Comparison of ENCODE assay signal across 8 cellular contexts in genomic region chr20:58306421-58307261, GRCh38. TPM values are rescaled to one million over a fixed set of nuclear protein-coding genes. Genes with fewer than 3 reads are reported as not detected.
DNase-seq lines count a peak whose midpoint lies in the region; ATAC-seq and TF ChIP-seq lines count a peak whose summit lies in the region.

No MANE protein-coding gene starts in this region.

- H3K9me3 Mint-ChIP-seq in Calu3 (ENCODE audit: low read depth, unreplicated experiment) (no peaks in the 10 kb centered on the region), type B pancreatic cell (no peaks in the 10 kb centered on the region)
- no peaks in the 10 kb centered on the region for H3K9me3 Mint-ChIP-seq in activated naive CD4-positive, alpha-beta T cell treated with anti-CD3 and anti-CD28 coated beads for 36 hours

- peaks cover 86% of the 10 kb centered on the region for H3K79me2 ChIP-seq in SK-N-SH (ENCODE audit: insufficient read depth)

- BruUV-seq in Calu3 (replicated peaks; lab: Mats Ljungman, UMichigan) = no TSS peak

- CTCF ChIA-PET in Calu3 (lab: Charles Lee) (interaction anchor here (0.7 to 2.3 kb wide), 3 partner anchors 10 to 82 kb away, joined by 3 to 8 read pairs (median 4); partner anchors contain the start of gene VAPB), SK-N-SH (lab: Yijun Ruan, JAX) (interaction anchor here (0.5 kb wide), 1 partner anchor 925 kb away, joined by 3 read pairs; no protein-coding TSS in a partner anchor)
- CTCF ChIA-PET in activated naive CD4-positive, alpha-beta T cell treated with anti-CD3 and anti-CD28 coated beads for 36 hours (lab: Charles Lee) = interaction anchor here (0.9 to 2.2 kb wide), 2 partner anchors 10 to 141 kb away, joined by 3 to 7 read pairs; no protein-coding TSS in a partner anchor

- H3K27ac ChIP-seq in SK-N-SH (ENCODE audit: low read depth in 2 of 2, low read length in 1 of 2) (peak overlapping the region in 1 of 2 experiments; percentile 38; a peak in 2 of 4 replicates), mesenchymal stem cell (ENCODE audit: low read length, poor library complexity, severe bottlenecking) (peak overlapping the region; percentile 45)

- H2AFZ ChIP-seq in SK-N-SH (ENCODE audit: low read depth) = no peak overlapping the region
- no peak overlapping the region for H2AFZ ChIP-seq in mesenchymal stem cell (ENCODE audit: low read depth, low read length)

- 84% methylated on average over 11 of the region's 11 CpGs for WGBS in SK-N-SH (ENCODE audit: low lambda C conversion rate)
- WGBS in mesenchymal stem cell = 89% methylated on average over 10 of the region's 11 CpGs

- peak overlapping the region; percentile 91 for H3K4me3 Mint-ChIP-seq in Calu3 (ENCODE audit: low read depth, unreplicated experiment)
- H3K4me3 Mint-ChIP-seq in activated naive CD4-positive, alpha-beta T cell treated with anti-CD3 and anti-CD28 coated beads for 36 hours = peak overlapping the region; percentile 58
- H3K4me3 Mint-ChIP-seq in type B pancreatic cell = peak overlapping the region; percentile 31

- H3K14ac ChIP-seq in mesenchymal stem cell (ENCODE audit: low read length in 2 of 2) = no peak overlapping the region

- no peak overlapping the region for H2BK120ac ChIP-seq in mesenchymal stem cell (ENCODE audit: low read depth, low read length)

- peaks cover 8 to 18% of the 10 kb centered on the region in 2 experiments for H3K36me3 ChIP-seq in SK-N-SH (replicated peaks in 1 of 2; ENCODE audit: control insufficient read depth in 1 of 2, insufficient read depth in 2 of 2, low read length in 1 of 2)
- H3K36me3 ChIP-seq in mesenchymal stem cell (ENCODE audit: control insufficient read depth in 1 of 2, insufficient read depth in 2 of 2, low read depth in 1 of 2, low read length in 2 of 2) = peaks cover 1 to 34% of the 10 kb centered on the region in 2 experiments

- H4K8ac ChIP-seq in mesenchymal stem cell (ENCODE audit: low read length) = no peak overlapping the region

- H3K36me3 Mint-ChIP-seq in Calu3 (ENCODE audit: insufficient read depth, unreplicated experiment) (peaks cover 33% of the 10 kb centered on the region), type B pancreatic cell (peaks cover 6% of the 10 kb centered on the region)
- H3K36me3 Mint-ChIP-seq in activated naive CD4-positive, alpha-beta T cell treated with anti-CD3 and anti-CD28 coated beads for 36 hours (ENCODE audit: low read depth) = peaks cover 4% of the 10 kb centered on the region

- peaks cover 21% of the 10 kb centered on the region for H3K4me1 Mint-ChIP-seq in Calu3 (ENCODE audit: low read depth, unreplicated experiment)
- H3K4me1 Mint-ChIP-seq in activated naive CD4-positive, alpha-beta T cell treated with anti-CD3 and anti-CD28 coated beads for 36 hours (ENCODE audit: low read depth) = peaks cover 53% of the 10 kb centered on the region
- H3K4me1 Mint-ChIP-seq in type B pancreatic cell (ENCODE audit: unreplicated experiment) = peaks cover 6% of the 10 kb centered on the region

- DNase-seq in Calu3 = peak; percentile 77
- no peak for DNase-seq in SK-N-SH
- peak; percentile 78 for DNase-seq in activated naive CD4-positive, alpha-beta T cell treated with anti-CD3 and anti-CD28 coated beads for 36 hours
- DNase-seq in mesenchymal stem cell = peak; percentile 65
- no peak for DNase-seq in type B pancreatic cell (ENCODE audit: extremely low spot score, unreplicated experiment)
- no peak for DNase-seq in NCI-H1417 treated with DMSO at 0.1 percent for 48 hours (lab: John Stamatoyannopoulos, UW)

- H3K27ac Mint-ChIP-seq in Calu3 (ENCODE audit: unreplicated experiment) (peak overlapping the region; percentile 68), type B pancreatic cell (no peak overlapping the region)
- peak overlapping the region; percentile 90 for H3K27ac Mint-ChIP-seq in activated naive CD4-positive, alpha-beta T cell treated with anti-CD3 and anti-CD28 coated beads for 36 hours

- POLR2A ChIA-PET in SK-N-SH (lab: Yijun Ruan, JAX) = no interaction called here

- peak overlapping the region; percentile 0; the same call in 1 of the 2 replicates for H3K4me2 ChIP-seq in SK-N-SH
- H3K4me2 ChIP-seq in mesenchymal stem cell (ENCODE audit: low read length, poor library complexity, severe bottlenecking) = peak overlapping the region; percentile 30

- no peak for TF ChIP-seq RAD21 in SK-N-SH (IDR thresholded peaks at IDR 0.05; ENCODE audit: low read length)

- H3K18ac ChIP-seq in mesenchymal stem cell (ENCODE audit: low read depth in 1 of 2, low read length in 2 of 2) = no peak overlapping the region

- H3K23ac ChIP-seq in mesenchymal stem cell (ENCODE audit: low read length in 2 of 2) = no peak overlapping the region

- no peak overlapping the region for H2BK15ac ChIP-seq in mesenchymal stem cell (ENCODE audit: low read depth, poor library complexity, severe bottlenecking)

- H3K4me1 ChIP-seq in SK-N-SH (ENCODE audit: control insufficient read depth in 1 of 2, insufficient read depth in 2 of 2, low read depth in 1 of 2, low read length in 1 of 2) (peaks cover 4 to 7% of the 10 kb centered on the region in 2 experiments; a peak in 3 of 4 replicates), mesenchymal stem cell (ENCODE audit: control insufficient read depth, insufficient read depth, low read depth, low read length) (peaks cover 15% of the 10 kb centered on the region)

- H2AK5ac ChIP-seq in mesenchymal stem cell (ENCODE audit: low read length, severe bottlenecking) = peak overlapping the region; percentile 23

- no peak overlapping the region for H3K9ac ChIP-seq in SK-N-SH
- no peak overlapping the region for H3K9ac ChIP-seq in mesenchymal stem cell (ENCODE audit: low read length)

- no peak overlapping the region for H2BK5ac ChIP-seq in mesenchymal stem cell (ENCODE audit: low read depth, low read length, poor library complexity, severe bottlenecking)

- peaks cover 4% of the 10 kb centered on the region for H3F3A ChIP-seq in SK-N-SH (replicated peaks; ENCODE audit: insufficient read depth)

- no peak for TF ChIP-seq EP300 in SK-N-SH (IDR thresholded peaks at IDR 0.05; ENCODE audit: borderline replicate concordance in 1 of 2, low read depth in 1 of 2, low read length in 1 of 2)

- H4K91ac ChIP-seq in mesenchymal stem cell (ENCODE audit: low read length) = no peak overlapping the region

- no peak overlapping the region for H3K4ac ChIP-seq in mesenchymal stem cell (ENCODE audit: low read depth in 1 of 2, low read length in 2 of 2)

- H2BK12ac ChIP-seq in mesenchymal stem cell (ENCODE audit: low read length in 2 of 2) = no peak overlapping the region

- no peaks in the 10 kb centered on the region for H4K20me1 ChIP-seq in SK-N-SH (ENCODE audit: insufficient read depth)

- TF ChIP-seq CTCF in Calu3 (IDR thresholded peaks at IDR 0.05; ENCODE audit: unreplicated experiment) (no peak), SK-N-SH (IDR thresholded peaks at IDR 0.05) (no peak), type B pancreatic cell (conservative IDR thresholded peaks at IDR 0.05) (no peak)

- ATAC-seq in HG03060 (IDR thresholded peaks at IDR 0.05; ENCODE audit: low read depth, unreplicated experiment) (peak; percentile 70), HG02885 (IDR thresholded peaks at IDR 0.05; ENCODE audit: poor library complexity, unreplicated experiment) (no peak)

- H3K9me3 ChIP-seq in SK-N-SH (no peaks in the 10 kb centered on the region), mesenchymal stem cell (ENCODE audit: control insufficient read depth, low read length) (no peaks in the 10 kb centered on the region)

- H3K9me2 ChIP-seq in SK-N-SH = no peaks in the 10 kb centered on the region

- H3K27me3 ChIP-seq in SK-N-SH (ENCODE audit: insufficient read depth) (no peaks in the 10 kb centered on the region), mesenchymal stem cell (ENCODE audit: control insufficient read depth in 1 of 2, insufficient read depth in 1 of 2, low read length in 2 of 2) (no peaks in the 10 kb centered on the region)

- peaks cover 31% of the 10 kb centered on the region for H3K79me1 ChIP-seq in mesenchymal stem cell (replicated peaks; ENCODE audit: low read length, poor library complexity, severe bottlenecking)

- intact Hi-C loops in Calu3 (cut with micrococcal nuclease; ENCODE audit: unreplicated experiment) = loop anchor here (1.0 to 2.0 kb wide), 2 partner anchors 54 to 131 kb away; no protein-coding TSS in a partner anchor
- intact Hi-C loops in activated naive CD4-positive, alpha-beta T cell treated with anti-CD3 and anti-CD28 coated beads for 36 hours (cut with micrococcal nuclease) = loop anchor here (1.0 to 10.0 kb wide), 12 partner anchors 34 to 1636 kb away; partner anchors contain the start of genes ATP5F1E, FAM217B, PPP1R3D and ZNF831

- H3K27me3 Mint-ChIP-seq in Calu3 (ENCODE audit: unreplicated experiment) (no peaks in the 10 kb centered on the region), type B pancreatic cell (no peaks in the 10 kb centered on the region)
- no peaks in the 10 kb centered on the region for H3K27me3 Mint-ChIP-seq in activated naive CD4-positive, alpha-beta T cell treated with anti-CD3 and anti-CD28 coated beads for 36 hours (ENCODE audit: low read depth)

- H3K4me3 ChIP-seq in SK-N-SH (ENCODE audit: low read depth in 2 of 2, low read length in 1 of 2) (no peak overlapping the region), mesenchymal stem cell (ENCODE audit: insufficient read depth in 1 of 2, low read depth in 1 of 2, low read length in 2 of 2) (no peak overlapping the region)

TF ChIP-seq in SK-N-SH, 30 proteins besides CTCF, POLR2A, EP300 and RAD21:
- TF ChIP-seq MXI1 (IDR thresholded peaks at IDR 0.05; ENCODE audit: low read depth, low read length) (no peak), NFIC (IDR thresholded peaks at IDR 0.05; ENCODE audit: borderline replicate concordance) (peak; percentile 31; the same call in 1 of the 2 replicates)

RNA-seq across cellular contexts. Expression of gene RAB22A, which starts 2.9 kb away (rescaled TPM):
- total RNA-seq in Calu3 (2022) = 28.9 and 29.0 TPM in 2 replicates
- polyA plus RNA-seq in SK-N-SH (2012; rRNA removed) = 10.7 and 12.7 TPM in 2 replicates
- polyA plus RNA-seq in SK-N-SH (2012; cell fraction: cytosol; rRNA removed) = 13.3 and 15.3 TPM in 2 replicates
- 10.0 and 17.3 TPM in 2 replicates for polyA plus RNA-seq in SK-N-SH (2012; cell fraction: nucleus; rRNA removed)
- total RNA-seq in activated naive CD4-positive, alpha-beta T cell treated with anti-CD3 and anti-CD28 coated beads for 36 hours = 1 to 10 TPM; 9.3 to 9.8 TPM
- 16.4 TPM for polyA plus RNA-seq in mesenchymal stem cell (2013, experiment 1 of 2)
- polyA plus RNA-seq in mesenchymal stem cell (2013, experiment 2 of 2) = 16.1 TPM
- total RNA-seq in type B pancreatic cell (ENCODE audit: low replicate concordance) = 17.7 and 18.9 TPM in 2 replicates

Comparison
In these comparisons a context has a peak if more than half of its experiments do, and no peak if none do; other contexts are left out.
1. DNase-seq: peak in Calu3 (single experiment), activated naive CD4-positive, alpha-beta T cell treated with anti-CD3 and anti-CD28 coated beads for 36 hours (single experiment) and mesenchymal stem cell (single experiment); none in SK-N-SH (single experiment), type B pancreatic cell (single experiment) and NCI-H1417 treated with DMSO at 0.1 percent for 48 hours (single experiment).
2. H3K4me3 Mint-ChIP-seq: peak in every context shown above with its lines; median percentile 91 in Calu3; 58 in activated naive CD4-positive, alpha-beta T cell treated with anti-CD3 and anti-CD28 coated beads for 36 hours; 31 in type B pancreatic cell.